In the genomic region with DNA sequence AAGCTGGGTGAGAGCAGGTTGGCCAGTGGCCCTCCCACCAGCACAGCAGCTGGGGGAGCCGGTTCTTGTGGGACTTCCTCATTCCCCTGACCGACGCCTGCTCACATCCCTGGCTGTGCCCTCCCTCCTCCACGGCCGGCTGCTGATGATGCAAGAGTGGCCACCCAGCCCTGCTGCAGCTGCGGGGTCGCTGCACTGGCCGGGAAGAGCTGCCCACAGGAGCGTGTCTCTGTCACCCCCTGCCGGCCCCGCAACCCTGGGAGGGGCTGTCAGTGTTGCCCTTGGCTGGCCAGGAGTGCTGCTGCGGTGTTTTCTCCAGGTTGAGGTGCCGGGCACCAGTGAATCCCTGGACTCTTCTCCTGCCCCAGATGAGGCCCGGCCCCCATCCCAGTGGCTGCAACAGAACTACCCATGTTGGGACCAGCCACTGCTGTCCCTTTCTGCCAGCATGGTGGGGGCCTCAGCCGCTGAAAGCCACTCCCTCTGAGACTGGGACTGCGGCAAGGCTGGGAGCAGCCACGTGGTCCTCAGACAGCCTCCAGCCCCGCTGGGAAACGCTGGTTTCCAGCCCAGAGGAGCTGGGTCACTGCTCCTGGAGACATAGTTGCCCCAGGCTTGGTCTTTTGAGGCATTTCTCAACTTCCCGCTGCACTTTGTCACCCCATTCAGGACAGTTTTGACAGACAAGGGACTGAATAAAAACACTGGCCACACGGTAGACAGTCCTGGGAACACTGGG, we compare ENCODE assay signal across 8 cellular contexts. TPM values are rescaled to one million over a fixed set of nuclear protein-coding genes. Genes with fewer than 3 reads are reported as not detected.
DNase-seq lines count a peak whose midpoint lies in the region; ATAC-seq, FAIRE-seq and TF ChIP-seq lines count a peak whose summit lies in the region.

No MANE protein-coding gene starts in this region.

- H3K9me3 Mint-ChIP-seq in type B pancreatic cell = no peaks in the 10 kb centered on the region

- FAIRE-seq in bronchial epithelial cell (lab: Jason Lieb, UNC) = no peak

- peak overlapping the region; percentile 63 for H3K27ac Mint-ChIP-seq in type B pancreatic cell

- peak overlapping the region; percentile 60 for H3K4me3 Mint-ChIP-seq in type B pancreatic cell

- TF ChIP-seq CTCF in bronchial epithelial cell (IDR thresholded peaks at IDR 0.05; ENCODE audit: insufficient read depth, low read length, severe bottlenecking) = no peak
- TF ChIP-seq CTCF in lung (IDR thresholded peaks at IDR 0.05; ENCODE audit: control extremely low read depth, extremely low read depth) = no peak
- TF ChIP-seq CTCF in type B pancreatic cell (conservative IDR thresholded peaks at IDR 0.05) = peak; percentile 52

- WGBS in lung, 2 donors = 7 to 18% methylated on average over 17 to 21 of the region's 21 CpGs

- peak overlapping the region in 1 of 2 donors; percentile 69 for H3K27ac ChIP-seq in lung (ENCODE audit: low read depth in 1 of 2, low read length in 1 of 2)

- H3K4me3 ChIP-seq in GM08714 (ENCODE audit: low read length) (peak overlapping the region; percentile 26; the same call in 1 of the 2 replicates), bronchial epithelial cell (ENCODE audit: low read depth, low read length) (no peak overlapping the region), lung (no peak overlapping the region)

- H3K27me3 Mint-ChIP-seq in type B pancreatic cell = no peaks in the 10 kb centered on the region

- DNase-seq in NOMO-1 (lab: John Stamatoyannopoulos, UW; ENCODE audit: unreplicated experiment in 2 of 2) (peak; percentile 93 to 95), bronchial epithelial cell (ENCODE audit: low read depth) (peak; percentile 36), lung (ENCODE audit: low spot score) (peak; percentile 74), type B pancreatic cell (ENCODE audit: extremely low spot score, unreplicated experiment) (no peak), NCI-H1048 (lab: John Stamatoyannopoulos, UW) (no peak)
- DNase-seq in stimulated activated CD4-positive, alpha-beta T cell treated with anti-CD3 and anti-CD28 coated beads, Interleukin-12 subunit alpha, Interleukin-12 subunit beta, amount 100 ng/mL, for 4 hours = no peak

- H3K27me3 ChIP-seq in bronchial epithelial cell (ENCODE audit: control insufficient read depth, insufficient read depth, low read length) = no peaks in the 10 kb centered on the region
- H3K27me3 ChIP-seq in lung (ENCODE audit: control insufficient read depth, insufficient read depth) = no peaks in the 10 kb centered on the region

- H3K36me3 ChIP-seq in bronchial epithelial cell (ENCODE audit: control insufficient read depth, insufficient read depth, low read length) = peaks cover 6% of the 10 kb centered on the region
- H3K36me3 ChIP-seq in lung (ENCODE audit: control insufficient read depth in 2 of 2, insufficient read depth in 2 of 2, low read length in 2 of 2) = no peaks in the 10 kb centered on the region

- H3K9me3 ChIP-seq in lung (ENCODE audit: control insufficient read depth in 2 of 2, insufficient read depth in 1 of 2, low read length in 1 of 2) = no peaks in the 10 kb centered on the region

- peaks cover 0 to 9% of the 10 kb centered on the region in 2 donors for H3K4me1 ChIP-seq in lung (ENCODE audit: control insufficient read depth in 2 of 2, insufficient read depth in 2 of 2, low read length in 2 of 2)

- H3K36me3 Mint-ChIP-seq in type B pancreatic cell = no peaks in the 10 kb centered on the region

- peak; percentile 50 for ATAC-seq in lung (ENCODE audit: insufficient read depth, low FRiP score)
- ATAC-seq in GM19467 (IDR thresholded peaks at IDR 0.05; ENCODE audit: unreplicated experiment) = no peak

- H3K4me1 Mint-ChIP-seq in type B pancreatic cell (ENCODE audit: unreplicated experiment) = peaks cover 4% of the 10 kb centered on the region

RNA-seq across cellular contexts. Expression of a gene that starts 0.7 kb away (rescaled TPM):
- total RNA-seq in bronchial epithelial cell = 0.51 and 0.53 TPM in 2 replicates
- total RNA-seq in lung = 10 to 100 TPM in 1 of 2 donors, 1 to 10 TPM in 1; 3.8 to 15.2 TPM
- polyA plus RNA-seq in lung = 10 to 100 TPM in 1 of 2 donors, 1 to 10 TPM in 1; 7.9 to 16.0 TPM
- total RNA-seq in type B pancreatic cell (ENCODE audit: low replicate concordance) = 2.0 and 2.6 TPM in 2 replicates

RNA-seq across cellular contexts. Expression of a gene that starts 9.2 kb away (rescaled TPM):
- 14.5 and 17.4 TPM in 2 replicates for total RNA-seq in bronchial epithelial cell
- 10 to 100 TPM in 1 of 2 donors, 1 to 10 TPM in 1; 7.7 to 34.3 TPM for total RNA-seq in lung
- polyA plus RNA-seq in lung = 10 to 100 TPM; 13.1 to 20.6 TPM
- 10.4 and 14.0 TPM in 2 replicates for total RNA-seq in type B pancreatic cell (ENCODE audit: low replicate concordance)

RNA-seq across cellular contexts. Expression of a gene that starts 27.2 kb away (rescaled TPM):
- total RNA-seq in bronchial epithelial cell = 3.7 and 3.8 TPM in 2 replicates
- 10 to 100 TPM; 12.3 to 12.4 TPM for total RNA-seq in lung
- polyA plus RNA-seq in lung = 1 to 10 TPM; 6.8 to 7.3 TPM
- total RNA-seq in type B pancreatic cell (ENCODE audit: low replicate concordance) = 14.4 and 15.7 TPM in 2 replicates

RNA-seq across cellular contexts. Expression of a gene that starts 37.7 kb away (rescaled TPM):
- total RNA-seq in bronchial epithelial cell = 48.9 and 89.0 TPM in 2 replicates
- total RNA-seq in lung = 10 to 100 TPM; 25.5 to 48.4 TPM
- 10 to 100 TPM; 30.8 to 44.6 TPM for polyA plus RNA-seq in lung
- 49.4 and 77.9 TPM in 2 replicates for total RNA-seq in type B pancreatic cell (ENCODE audit: low replicate concordance)

RNA-seq across cellular contexts. Expression of a gene that starts 37.7 kb away (rescaled TPM):
- total RNA-seq in bronchial epithelial cell = 39.2 and 43.2 TPM in 2 replicates
- 10 to 100 TPM; 26.5 to 44.0 TPM for total RNA-seq in lung
- 10 to 100 TPM; 36.9 to 46.7 TPM for polyA plus RNA-seq in lung
- 68.1 and 72.1 TPM in 2 replicates for total RNA-seq in type B pancreatic cell (ENCODE audit: low replicate concordance)

Comparison
In these comparisons a context has a peak if more than half of its experiments do, and no peak if none do; other contexts are left out.
1. DNase-seq: peak in NOMO-1 (2 of 2), bronchial epithelial cell (single experiment) and lung (single experiment); none in type B pancreatic cell (single experiment), NCI-H1048 (single experiment) and stimulated activated CD4-positive, alpha-beta T cell treated with anti-CD3 and anti-CD28 coated beads, Interleukin-12 subunit alpha, Interleukin-12 subunit beta, amount 100 ng/mL, for 4 hours (single experiment).